In genomic region chr4:186104895-186105720, GRCh38 we compare ENCODE assay signal across 1 cellular context.
TF ChIP-seq lines count a peak whose summit lies in the region.

No MANE protein-coding gene starts in this region.

TF ChIP-seq in endothelial cell of umbilical vein, 7 proteins besides CTCF, POLR2A, EP300 and RAD21:
- TF ChIP-seq MAX (IDR thresholded peaks at IDR 0.05; ENCODE audit: insufficient read depth, insufficient read length) (no peak), EZH2 (IDR thresholded peaks at IDR 0.05; ENCODE audit: borderline replicate concordance, low read depth, low read length, severe bottlenecking) (peak; percentile 80)
